In the genomic region with DNA sequence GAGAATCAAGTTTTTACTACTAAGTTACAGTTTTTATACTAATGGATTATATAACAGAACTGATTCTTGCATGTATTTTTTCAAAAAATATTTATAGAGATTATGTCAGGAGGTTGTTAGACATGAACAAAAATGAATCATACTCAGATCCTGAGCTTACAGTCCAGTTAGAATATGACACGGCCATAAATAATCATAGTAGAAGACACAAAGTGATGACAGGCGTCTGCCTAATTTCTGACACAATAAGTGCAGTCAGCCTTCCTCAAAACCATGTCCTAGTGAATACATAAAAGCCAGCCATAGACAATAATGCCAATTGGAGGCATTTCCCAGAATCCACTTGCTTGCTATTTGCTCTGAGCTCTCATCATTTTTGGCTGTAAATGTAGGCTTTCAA, we compare ENCODE assay signal across 31 cellular contexts.
"Had no signal": no experiment of that assay in that cellular context is flagged by ENCODE, and none has a peak within 500 bp of the region (broad histone marks: within the 10 kb centered on the region; RNA-seq: fewer than 3 reads in every experiment).

No MANE protein-coding gene starts in this region.

- DNase-seq: activated CD4-positive, alpha-beta memory T cell treated with anti-CD3 and anti-CD28 coated beads for 36 hours; activated CD4-positive, alpha-beta T cell treated with anti-CD3 and anti-CD28 coated beads, Interleukin-2, amount 50 U/mL, for 1 hour; activated CD8-positive, alpha-beta memory T cell treated with anti-CD3 and anti-CD28 coated beads, Interleukin-2, amount 50 U/mL, for 4 hours; activated gamma-delta T cell treated with Interleukin-2 at 50 U/mL for 16 hours; activated naive CD4-positive, alpha-beta T cell treated with anti-CD3 and anti-CD28 coated beads for 36 hours; activated naive CD8-positive, alpha-beta T cell treated with anti-CD3 and anti-CD28 coated beads, Interleukin-2, amount 50 U/mL, for 24 hours; activated T-cell treated with anti-CD3 and anti-CD28 coated beads for 4 hours; activated T-cell treated with anti-CD3 and anti-CD28 coated beads, Interleukin-2, amount 50 U/mL, for 4 hours; anterior cingulate cortex; central memory CD4-positive, alpha-beta T cell; IMR-90; Karpas-422; KBM-7; MG63; NCI-H1048; NCI-H1105 treated with DMSO at 0.1 percent for 48 hours; NCI-H1436; NCI-H1694; NCI-H1930; NCI-H2081 treated with DMSO at 0.1 percent for 48 hours; NCI-H345; NCI-H524 treated with DMSO at 0.1 percent for 48 hours; PC-9; Right ventricle myocardium superior; SW 1271; T-helper 1 cell; T-helper 2 cell; T-helper 9 cell had no signal

- H3K36me3 Mint-ChIP-seq: activated CD4-positive, alpha-beta memory T cell treated with anti-CD3 and anti-CD28 coated beads for 36 hours; activated naive CD8-positive, alpha-beta T cell; brain had no signal

- H3K4me1 Mint-ChIP-seq: activated naive CD8-positive, alpha-beta T cell treated with anti-CD3 and anti-CD28 coated beads, Interleukin-2, amount 50 U/mL, for 24 hours had no signal

- H3K27me3 Mint-ChIP-seq: activated naive CD8-positive, alpha-beta T cell treated with anti-CD3 and anti-CD28 coated beads, Interleukin-2, amount 50 U/mL, for 24 hours; brain had no signal

- H3K27me3 ChIP-seq: MG63 had no signal

- H3K4me3 ChIP-seq: MG63, PC-9 had no signal

- H3K4me3 Mint-ChIP-seq: activated CD4-positive, alpha-beta memory T cell treated with anti-CD3 and anti-CD28 coated beads for 36 hours; activated naive CD4-positive, alpha-beta T cell treated with anti-CD3 and anti-CD28 coated beads for 36 hours; activated naive CD8-positive, alpha-beta T cell; activated naive CD8-positive, alpha-beta T cell treated with anti-CD3 and anti-CD28 coated beads, Interleukin-2, amount 50 U/mL, for 24 hours; activated T-cell treated with anti-CD3 and anti-CD28 coated beads, Interleukin-2, amount 50 U/mL, for 4 hours; activated T-helper 1 cell treated with anti-CD3 and anti-CD28 coated beads, Interleukin-12 subunit alpha, Interleukin-12 subunit beta, Interleukin-2, Interleukin-4 antibody, amounts not matched to agents 30 ng/mL and 10 ng/mL and 1 ng/mL, durations not matched to agents 14 hours and 24 hours and 36 hours; brain had no signal

- H3K4me2 ChIP-seq: PC-9 had no signal

- H2AFZ ChIP-seq: PC-9 had no signal

- H3K27ac ChIP-seq: PC-9 had no signal

- ATAC-seq: activated naive CD8-positive, alpha-beta T cell treated with anti-CD3 and anti-CD28 coated beads, Interleukin-2, amount 50 U/mL, for 24 hours; activated T-cell treated with anti-CD3 and anti-CD28 coated beads, Interleukin-2, amount 50 U/mL, for 4 hours had no signal

- H3K27ac Mint-ChIP-seq: activated CD4-positive, alpha-beta memory T cell treated with anti-CD3 and anti-CD28 coated beads for 36 hours; activated naive CD4-positive, alpha-beta T cell treated with anti-CD3 and anti-CD28 coated beads for 36 hours; activated naive CD8-positive, alpha-beta T cell; activated naive CD8-positive, alpha-beta T cell treated with anti-CD3 and anti-CD28 coated beads, Interleukin-2, amount 50 U/mL, for 24 hours; activated T-helper 1 cell treated with anti-CD3 and anti-CD28 coated beads, Interleukin-12 subunit alpha, Interleukin-12 subunit beta, Interleukin-2, Interleukin-4 antibody, amounts not matched to agents 30 ng/mL and 10 ng/mL and 1 ng/mL, durations not matched to agents 14 hours and 24 hours and 36 hours; brain had no signal

- H3K9me3 ChIP-seq: MG63 had no signal

- H3K36me3 ChIP-seq: MG63 had no signal

- H3K9me3 Mint-ChIP-seq: activated CD4-positive, alpha-beta memory T cell treated with anti-CD3 and anti-CD28 coated beads for 36 hours; activated naive CD4-positive, alpha-beta T cell treated with anti-CD3 and anti-CD28 coated beads for 36 hours; activated naive CD8-positive, alpha-beta T cell treated with anti-CD3 and anti-CD28 coated beads, Interleukin-2, amount 50 U/mL, for 24 hours; activated T-cell treated with anti-CD3 and anti-CD28 coated beads, Interleukin-2, amount 50 U/mL, for 4 hours; activated T-helper 1 cell treated with anti-CD3 and anti-CD28 coated beads, Interleukin-12 subunit alpha, Interleukin-12 subunit beta, Interleukin-2, Interleukin-4 antibody, amounts not matched to agents 30 ng/mL and 10 ng/mL and 1 ng/mL, durations not matched to agents 14 hours and 24 hours and 36 hours; brain had no signal
